In genomic region chr7:76267107-76267834, GRCh38 we compare ENCODE assay signal across 9 cellular contexts. TPM values are rescaled to one million over a fixed set of nuclear protein-coding genes. Genes with fewer than 3 reads are reported as not detected.
DNase-seq lines count a peak whose midpoint lies in the region; TF ChIP-seq lines count a peak whose summit lies in the region.
"Had no signal": no experiment of that assay in that cellular context is flagged by ENCODE, and none has a peak within 500 bp of the region (broad histone marks: within the 10 kb centered on the region; RNA-seq: fewer than 3 reads in every experiment).

No MANE protein-coding gene starts in this region.

- H2BK15ac ChIP-seq in neuronal stem cell (ENCODE audit: low read length): peak overlapping the region; percentile 69

- no peak overlapping the region for H3K14ac ChIP-seq in neuronal stem cell (ENCODE audit: low read length)

- H3K9me3 ChIP-seq in neuronal stem cell (replicated peaks in 1 of 2; ENCODE audit: control insufficient read depth in 2 of 2, insufficient read depth in 1 of 2, low read depth in 1 of 2, low read length in 2 of 2): no peaks in the 10 kb centered on the region

- H2AFZ ChIP-seq in ACC112 (ENCODE audit: low read length, unreplicated experiment) (peak overlapping the region; percentile 38), neuronal stem cell (ENCODE audit: low read length) (peak overlapping the region; percentile 89)

- peak overlapping the region; percentile 76 for H3K4me3 ChIP-seq in ACC112 (ENCODE audit: low read depth, low read length)
- H3K4me3 ChIP-seq in H7 (ENCODE audit: insufficient read depth, low read depth, low read length): peak overlapping the region; percentile 56
- peak overlapping the region; percentile 36 for H3K4me3 ChIP-seq in choroid plexus epithelial cell (ENCODE audit: low read depth, low read length)
- peak overlapping the region in 1 of 2 donors; percentile 75 for H3K4me3 ChIP-seq in neuronal stem cell (ENCODE audit: low read length in 2 of 2)

- peak overlapping the region; percentile 82 for H3K9ac ChIP-seq in neuronal stem cell (ENCODE audit: low read depth, low read length, poor library complexity)

- H3K4me2 ChIP-seq in neuronal stem cell (ENCODE audit: insufficient read depth, low read length, poor library complexity, severe bottlenecking): peak overlapping the region; percentile 79

- H3K4me1 ChIP-seq in ACC112 (ENCODE audit: control insufficient read depth, insufficient read depth, low read length, unreplicated experiment) (peaks cover 16% of the 10 kb centered on the region), neuronal stem cell (ENCODE audit: control insufficient read depth in 2 of 2, insufficient read depth in 1 of 2, low read depth in 1 of 2, low read length in 2 of 2) (peaks cover 2% of the 10 kb centered on the region in 2 donors)

- H4K91ac ChIP-seq in neuronal stem cell (ENCODE audit: low read depth, low read length, poor library complexity): no peak overlapping the region

- H3K79me2 ChIP-seq in ACC112 (ENCODE audit: control insufficient read depth, insufficient read depth, low read length, unreplicated experiment): no peaks in the 10 kb centered on the region

- no peak overlapping the region for H3K4ac ChIP-seq in neuronal stem cell (ENCODE audit: low read length)

- H3K18ac ChIP-seq in neuronal stem cell (ENCODE audit: low read length): peak overlapping the region; percentile 92

- H2BK5ac ChIP-seq in neuronal stem cell (ENCODE audit: low read length): no peak overlapping the region

- TF ChIP-seq CTCF in choroid plexus epithelial cell (conservative IDR thresholded peaks at IDR 0.05; ENCODE audit: low read depth, low read length): no peak

- H3K23ac ChIP-seq in neuronal stem cell (ENCODE audit: low read depth, low read length, poor library complexity): peak overlapping the region; percentile 83

- H2BK12ac ChIP-seq in neuronal stem cell (ENCODE audit: low read length): no peak overlapping the region

- H3K27ac ChIP-seq in ACC112 (ENCODE audit: low read depth, low read length) (no peak overlapping the region), neuronal stem cell (replicated peaks; ENCODE audit: low read length) (no peak overlapping the region)

- H3K27me3 ChIP-seq in ACC112 (ENCODE audit: insufficient read depth, low read length) (peaks cover 10% of the 10 kb centered on the region), H7 (ENCODE audit: control insufficient read depth, insufficient read depth, low read length) (peaks cover 17% of the 10 kb centered on the region), neuronal stem cell (ENCODE audit: control insufficient read depth in 3 of 3, insufficient read depth in 3 of 3, low read depth in 1 of 3, low read length in 3 of 3) (peaks cover 5 to 33% (median 29%) of the 10 kb centered on the region in 3 experiments)

- H4K8ac ChIP-seq in neuronal stem cell (ENCODE audit: low read depth, low read length): no peak overlapping the region

- no CpG with 5 or more reads among the region's 67 CpGs for WGBS in neuronal stem cell (ENCODE audit: extremely low coverage in 2 of 2, insufficient read length in 2 of 2, insufficient replicate concordance in 1 of 2), 2 donors

- no peak overlapping the region for H2BK120ac ChIP-seq in neuronal stem cell (ENCODE audit: low read depth, low read length)

- H3K36me3 ChIP-seq in ACC112 (ENCODE audit: insufficient read depth, low read length): no peaks in the 10 kb centered on the region
- no peaks in the 10 kb centered on the region for H3K36me3 ChIP-seq in H7 (replicated peaks; ENCODE audit: control insufficient read depth, insufficient read depth, low read length)
- no peaks in the 10 kb centered on the region for H3K36me3 ChIP-seq in neuronal stem cell (replicated peaks in 1 of 2; ENCODE audit: control insufficient read depth in 2 of 2, insufficient read depth in 2 of 2, low read length in 2 of 2)

- no peaks in the 10 kb centered on the region for H3K79me1 ChIP-seq in neuronal stem cell (ENCODE audit: low read depth, low read length)

- H2AK5ac ChIP-seq in neuronal stem cell (ENCODE audit: low read depth, low read length): no peak overlapping the region

- DNase-seq in H7: peak; percentile 74
- DNase-seq in choroid plexus epithelial cell (ENCODE audit: low read depth): no peak
- no peak for DNase-seq in neuronal stem cell (ENCODE audit: low spot score)
- no peak for DNase-seq in OCI-M1 (lab: John Stamatoyannopoulos, UW)
- DNase-seq in amygdala (lab: John Stamatoyannopoulos, UW): no peak
- DNase-seq in DMS153 treated with DMSO at 0.1 percent for 48 hours (lab: John Stamatoyannopoulos, UW; ENCODE audit: unreplicated experiment): no peak
- no peak for DNase-seq in SK-N-DZ (ENCODE audit: low spot score)
- DNase-seq: effector CD8-positive, alpha-beta T cell had no signal

RNA-seq across cellular contexts. Expression of gene HSPB1, which starts 35.2 kb away (rescaled TPM):
- 62.3 and 80.7 TPM in 2 replicates for total RNA-seq in H7 (2014; rRNA removed; shearing (Covaris generic))
- polyA plus RNA-seq in neuronal stem cell (2013, experiment 1 of 2): 217 TPM
- 205 TPM for polyA plus RNA-seq in neuronal stem cell (2013, experiment 2 of 2)
- 24.8 and 32.8 TPM in 2 replicates for polyA plus RNA-seq in SK-N-DZ (2014; cell fraction: cytosol; rRNA removed)
- 8.4 and 14.6 TPM in 2 replicates for polyA plus RNA-seq in SK-N-DZ (2014; cell fraction: nucleus; rRNA removed)
